In genomic region chr13:73608731-73609485, GRCh38 we compare ENCODE assay signal across 21 cellular contexts.
DNase-seq lines count a peak whose midpoint lies in the region; ATAC-seq, FAIRE-seq and TF ChIP-seq lines count a peak whose summit lies in the region.
"Had no signal": no experiment of that assay in that cellular context is flagged by ENCODE, and none has a peak within 500 bp of the region (broad histone marks: within the 10 kb centered on the region; RNA-seq: fewer than 3 reads in every experiment).

No MANE protein-coding gene starts in this region.

- ATAC-seq in T-cell (replicated peaks in 1 of 4) = no peak
- ATAC-seq: gastroesophageal sphincter; natural killer cell treated with Interleukin-12 subunit alpha and Interleukin-12 subunit beta and Interleukin-15 and Interleukin-18, amount 100 ng/mL, for 72 hours; psoas muscle had no signal

- H3K27ac Mint-ChIP-seq in type B pancreatic cell = peak overlapping the region; percentile 98
- no peak overlapping the region for H3K27ac Mint-ChIP-seq in T-cell
- H3K27ac Mint-ChIP-seq: activated CD4-positive, alpha-beta T cell treated with anti-CD3 and anti-CD28 coated beads, Interleukin-2, amount 10 ng/mL, durations not matched to agents 7 days and 5 days; activated naive CD4-positive, alpha-beta T cell treated with anti-CD3 and anti-CD28 coated beads for 36 hours; IgD-negative memory B cell; natural killer cell treated with Interleukin-12 subunit alpha and Interleukin-12 subunit beta and Interleukin-15 and Interleukin-18, amount 100 ng/mL, for 72 hours had no signal

- H3K4me3 ChIP-seq in small intestine (ENCODE audit: low read depth in 1 of 2, low read length in 2 of 2) = no peak overlapping the region
- H3K4me3 ChIP-seq: gastroesophageal sphincter, psoas muscle, thoracic aorta had no signal

- DNase-seq in DMS53 (lab: John Stamatoyannopoulos, UW) (peak; percentile 26), DMS53 treated with DMSO at 0.1 percent for 48 hours (lab: John Stamatoyannopoulos, UW; ENCODE audit: unreplicated experiment) (no peak), NCI-H2081 treated with DMSO at 0.1 percent for 48 hours (lab: John Stamatoyannopoulos, UW) (peak; percentile 17), epithelial cell of prostate (ENCODE audit: low read depth, low spot score) (no peak), type B pancreatic cell (ENCODE audit: extremely low spot score, unreplicated experiment) (no peak), T-cell (no peak), NCI-H82 treated with DMSO at 0.1 percent for 48 hours (lab: John Stamatoyannopoulos, UW; ENCODE audit: unreplicated experiment) (no peak), small intestine (no peak)
- DNase-seq: 8988T; activated CD4-positive, alpha-beta T cell treated with anti-CD3 and anti-CD28 coated beads, Interleukin-2, amount 10 ng/mL, durations not matched to agents 7 days and 5 days; activated naive CD4-positive, alpha-beta T cell treated with anti-CD3 and anti-CD28 coated beads for 36 hours; BE2C; NCI-H524; psoas muscle had no signal

- no peaks in the 10 kb centered on the region for H3K36me3 ChIP-seq in small intestine (ENCODE audit: control insufficient read depth in 2 of 2, insufficient read depth in 2 of 2, low read length in 2 of 2)
- H3K36me3 ChIP-seq: BE2C, gastroesophageal sphincter, thoracic aorta had no signal

- no peak for TF ChIP-seq CTCF in type B pancreatic cell (conservative IDR thresholded peaks at IDR 0.05)

- peak overlapping the region; percentile 74 for H3K27ac ChIP-seq in epithelial cell of prostate
- H3K27ac ChIP-seq in small intestine (ENCODE audit: low read depth in 1 of 2, low read length in 1 of 2) = no peak overlapping the region
- H3K27ac ChIP-seq: gastroesophageal sphincter, psoas muscle, thoracic aorta had no signal

- WGBS in small intestine, 3 donors = 83 to 86% (median 83%) methylated on average over 7 of the region's 7 CpGs

- H3K9me3 ChIP-seq in small intestine (ENCODE audit: control insufficient read depth, low read depth) = no peaks in the 10 kb centered on the region
- H3K9me3 ChIP-seq: BE2C, thoracic aorta had no signal

- H3K27me3 Mint-ChIP-seq in type B pancreatic cell (no peaks in the 10 kb centered on the region), T-cell (no peaks in the 10 kb centered on the region)
- H3K27me3 Mint-ChIP-seq: activated CD4-positive, alpha-beta T cell treated with anti-CD3 and anti-CD28 coated beads, Interleukin-2, amount 10 ng/mL, durations not matched to agents 7 days and 5 days; IgD-negative memory B cell had no signal

- no peak for FAIRE-seq in small intestine (lab: Jason Lieb, UNC)
- FAIRE-seq: colon, endothelial cell of umbilical vein, H1 had no signal

- no peaks in the 10 kb centered on the region for H3K27me3 ChIP-seq in small intestine (ENCODE audit: control insufficient read depth in 2 of 2, insufficient read depth in 2 of 2, low read length in 2 of 2)
- H3K27me3 ChIP-seq: gastroesophageal sphincter had no signal

- H3K4me1 ChIP-seq in small intestine (ENCODE audit: control insufficient read depth in 2 of 2, insufficient read depth in 1 of 2, low read depth in 1 of 2, low read length in 1 of 2) = no peaks in the 10 kb centered on the region
- H3K4me1 ChIP-seq: BE2C, gastroesophageal sphincter, psoas muscle had no signal

- H3K9me3 Mint-ChIP-seq in type B pancreatic cell (peaks cover 4% of the 10 kb centered on the region), T-cell (peaks cover 0 to 5% (median 3%) of the 10 kb centered on the region in 3 donors)
- H3K9me3 Mint-ChIP-seq: natural killer cell treated with Interleukin-12 subunit alpha and Interleukin-12 subunit beta and Interleukin-15 and Interleukin-18, amount 100 ng/mL, for 72 hours had no signal

- H3K36me3 Mint-ChIP-seq in type B pancreatic cell (no peaks in the 10 kb centered on the region), T-cell (no peaks in the 10 kb centered on the region)
- H3K36me3 Mint-ChIP-seq: IgD-negative memory B cell; natural killer cell treated with Interleukin-12 subunit alpha and Interleukin-12 subunit beta and Interleukin-15 and Interleukin-18, amount 100 ng/mL, for 72 hours had no signal

- CTCF ChIA-PET in T-cell (lab: Charles Lee) = interaction anchor here in 1 of 2 donors (0.7 kb wide), 1 partner anchor 84 kb away, joined by 10 read pairs; no protein-coding TSS in a partner anchor

- H3K4me1 Mint-ChIP-seq in type B pancreatic cell (ENCODE audit: unreplicated experiment) (peaks cover 7% of the 10 kb centered on the region), T-cell (peaks cover 2 to 9% (median 4%) of the 10 kb centered on the region in 3 donors)
- H3K4me1 Mint-ChIP-seq: IgD-negative memory B cell had no signal

- H3K4me3 Mint-ChIP-seq in type B pancreatic cell (peak overlapping the region; percentile 50), T-cell (no peak overlapping the region)
- H3K4me3 Mint-ChIP-seq: activated CD4-positive, alpha-beta T cell treated with anti-CD3 and anti-CD28 coated beads, Interleukin-2, amount 10 ng/mL, durations not matched to agents 7 days and 5 days; activated naive CD4-positive, alpha-beta T cell treated with anti-CD3 and anti-CD28 coated beads for 36 hours; natural killer cell treated with Interleukin-12 subunit alpha and Interleukin-12 subunit beta and Interleukin-15 and Interleukin-18, amount 100 ng/mL, for 72 hours had no signal

- POLR2A ChIA-PET in T-cell (lab: Charles Lee) = no interaction called here

Comparison
In these comparisons a context has a peak if more than half of its experiments do, and no peak if none do; other contexts are left out.
1. DNase-seq: peak in DMS53 (single experiment) and NCI-H2081 treated with DMSO at 0.1 percent for 48 hours (single experiment); none in DMS53 treated with DMSO at 0.1 percent for 48 hours (single experiment), epithelial cell of prostate (single experiment), type B pancreatic cell (single experiment), T-cell (0 of 34), NCI-H82 treated with DMSO at 0.1 percent for 48 hours (single experiment) and small intestine (single experiment).